In genomic region chr18:8882632-8883408, GRCh38 we compare ENCODE assay signal across 13 cellular contexts.
DNase-seq lines count a peak whose midpoint lies in the region; ATAC-seq, FAIRE-seq and TF ChIP-seq lines count a peak whose summit lies in the region.
"Had no signal": no experiment of that assay in that cellular context is flagged by ENCODE, and none has a peak within 500 bp of the region (broad histone marks: within the 10 kb centered on the region; RNA-seq: fewer than 3 reads in every experiment).

No MANE protein-coding gene starts in this region.

- BruUV-seq in OCI-LY7 (replicated peaks; lab: Mats Ljungman, UMichigan) = no TSS peak

- H3K27ac ChIP-seq in A549 (peak overlapping the region; percentile 41 to 80), OCI-LY7 (ENCODE audit: low read depth, low read length, poor library complexity, severe bottlenecking) (no peak overlapping the region), prostate gland (no peak overlapping the region)
- H3K27ac ChIP-seq: neutrophil had no signal

- CTCF ChIA-PET in A549 (lab: Yijun Ruan, JAX) = interaction anchor here (0.7 to 1.2 kb wide), 4 partner anchors 50 to 105 kb away, joined by 3 to 4 read pairs (median 3); no protein-coding TSS in a partner anchor
- CTCF ChIA-PET in OCI-LY7 (lab: Charles Lee; ENCODE audit: unreplicated experiment) = no interaction called here

- H3K27me3 ChIP-seq in prostate gland (replicated peaks; ENCODE audit: insufficient read depth) = no peaks in the 10 kb centered on the region
- H3K27me3 ChIP-seq: neutrophil had no signal

- no peaks in the 10 kb centered on the region for H3K79me2 ChIP-seq in OCI-LY7 (ENCODE audit: insufficient read depth, low read depth, low read length)

- H2AFZ ChIP-seq in OCI-LY7 (ENCODE audit: low read length) = no peak overlapping the region

- H3K4me2 ChIP-seq in A549 = peak overlapping the region; percentile 30; the same call in 2 of the 3 replicates
- no peak overlapping the region for H3K4me2 ChIP-seq in OCI-LY7 (ENCODE audit: low read length)

- WGBS in A549 (ENCODE audit: missing lambda C conversion rate) = 37% methylated on average over 15 of the region's 15 CpGs
- 79% methylated on average over 15 of the region's 15 CpGs for WGBS in prostate gland

- intact Hi-C loops in OCI-LY7 (cut with micrococcal nuclease; ENCODE audit: unreplicated experiment) (loop anchor here (2.0 kb wide), 1 partner anchor 100 kb away; no protein-coding TSS in a partner anchor), prostate gland (cut with DNase I) (no loop called here)

- DNase-seq in A549 (ENCODE audit: low read depth in 1 of 2, low spot score in 1 of 2) (peak in 1 of 2 experiments; percentile 51), OCI-LY7 (ENCODE audit: low spot score) (peak; percentile 80), erythroblast (lab: John Stamatoyannopoulos, UW) (peak; percentile 54 to 66), prostate gland (ENCODE audit: low spot score) (no peak), activated gamma-delta T cell (lab: John Stamatoyannopoulos, UW) (no peak), COLO829 (ENCODE audit: low spot score) (no peak)
- DNase-seq: kidney glomerular epithelial cell; NCI-H748 treated with DMSO at 0.1 percent for 48 hours; stimulated activated CD4-positive, alpha-beta T cell treated with anti-CD3 and anti-CD28 coated beads, Interleukin-15, amount 100 ng/mL, for 24 hours had no signal

- peak in 1 of 2 experiments; percentile 80; a peak in 3 of 6 replicates for ATAC-seq in A549
- ATAC-seq in GM19463 (IDR thresholded peaks at IDR 0.05; ENCODE audit: unreplicated experiment) = no peak
- ATAC-seq: stimulated activated memory B cell treated with anti-CD40 and anti-IgM and Interleukin-4, amounts not matched to agents 10 μg/mL and 1 μg/mL and 100 μg/mL, for 72 hours had no signal

- peak; percentile 30; the same call in 2 of the 3 replicates for TF ChIP-seq CTCF in A549 (IDR thresholded peaks at IDR 0.05)
- peak; percentile 22; the same call in 1 of the 3 replicates for TF ChIP-seq CTCF in GM12872 (IDR thresholded peaks at IDR 0.05; ENCODE audit: insufficient read depth, low read depth, low read length)
- peak; percentile 74 for TF ChIP-seq CTCF in OCI-LY7 (conservative IDR thresholded peaks at IDR 0.05; ENCODE audit: low read length)
- TF ChIP-seq CTCF in prostate gland (IDR thresholded peaks at IDR 0.05) = no peak

- no peaks in the 10 kb centered on the region; the same call in 1 of the 2 replicates for H3K36me3 ChIP-seq in OCI-LY7 (ENCODE audit: insufficient read depth, low read length)
- no peaks in the 10 kb centered on the region for H3K36me3 ChIP-seq in prostate gland
- H3K36me3 ChIP-seq: neutrophil had no signal

- TF ChIP-seq RAD21 in A549 (conservative IDR thresholded peaks at IDR 0.05 in 1 of 2, IDR thresholded peaks at IDR 0.05 in 1 of 2) = peak; percentile 49 to 59

- H3K9me3 ChIP-seq in A549 (no peaks in the 10 kb centered on the region), OCI-LY7 (ENCODE audit: low read length) (peaks cover 21% of the 10 kb centered on the region), prostate gland (no peaks in the 10 kb centered on the region)

- FAIRE-seq in A549 (lab: Jason Lieb, UNC) = no peak

- no peak overlapping the region for H3K4me3 ChIP-seq in A549
- H3K4me3 ChIP-seq in OCI-LY7 (ENCODE audit: low read depth, low read length, poor library complexity, severe bottlenecking) = no peak overlapping the region
- no peak overlapping the region for H3K4me3 ChIP-seq in prostate gland

- POLR2A ChIA-PET in A549 (lab: Yijun Ruan, JAX) (no interaction called here), OCI-LY7 (lab: Charles Lee) (no interaction called here)

- no peaks in the 10 kb centered on the region for H4K20me1 ChIP-seq in OCI-LY7 (ENCODE audit: insufficient read depth, low read length)

- peaks cover 7% of the 10 kb centered on the region for H3K4me1 ChIP-seq in A549
- no peaks in the 10 kb centered on the region for H3K4me1 ChIP-seq in OCI-LY7 (ENCODE audit: insufficient read depth, low read length, poor library complexity, severe bottlenecking)
- H3K4me1 ChIP-seq in prostate gland (replicated peaks) = no peaks in the 10 kb centered on the region

- no peaks in the 10 kb centered on the region for H3K9me2 ChIP-seq in OCI-LY7 (ENCODE audit: insufficient read depth, low read length)

- TF ChIP-seq EP300 in A549 (IDR thresholded peaks at IDR 0.05) = no peak

- TF ChIP-seq POLR2A in A549 (IDR thresholded peaks at IDR 0.05; ENCODE audit: low read length) = no peak
- TF ChIP-seq POLR2A in erythroblast (IDR thresholded peaks at IDR 0.05; ENCODE audit: low read length) = no peak
- TF ChIP-seq POLR2A in prostate gland (IDR thresholded peaks at IDR 0.05) = no peak

TF ChIP-seq in A549, 52 proteins besides CTCF, POLR2A, EP300 and RAD21:
- TF ChIP-seq MAX (IDR thresholded peaks at IDR 0.05) (peak; percentile 39), ZSCAN20 (CRISPR knock-in tag; IDR thresholded peaks at IDR 0.05) (no peak), SMC3 (IDR thresholded peaks at IDR 0.05) (peak; percentile 30; the same call in 1 of the 3 replicates), FOSL2 (IDR thresholded peaks at IDR 0.05) (no peak), FOSL2 (CRISPR knock-in tag; IDR thresholded peaks at IDR 0.05) (peak; percentile 49; the same call in 1 of the 2 replicates)

Comparison
In these comparisons a context has a peak if more than half of its experiments do, and no peak if none do; other contexts are left out.
1. DNase-seq: peak in OCI-LY7 (single experiment) and erythroblast (2 of 2); none in prostate gland (single experiment), activated gamma-delta T cell (single experiment) and COLO829 (single experiment).
2. H3K27ac ChIP-seq: peak in A549 (2 of 2); none in OCI-LY7 (single experiment) and prostate gland (0 of 2).
3. CTCF ChIP-seq: peak in A549 (single experiment), GM12872 (single experiment) and OCI-LY7 (single experiment); none in prostate gland (0 of 4).